In genomic region chr17:48002208-48002919, GRCh38 we compare ENCODE assay signal across 8 cellular contexts. TPM values are rescaled to one million over a fixed set of nuclear protein-coding genes. Genes with fewer than 3 reads are reported as not detected.
DNase-seq lines count a peak whose midpoint lies in the region; ATAC-seq and TF ChIP-seq lines count a peak whose summit lies in the region.

No MANE protein-coding gene starts in this region.

- H3K4me2 ChIP-seq in PC-9: peak overlapping the region; percentile 64

- H3K27me3 Mint-ChIP-seq in nephron progenitor cell (ENCODE audit: low read depth, poor library complexity): peaks cover 10% of the 10 kb centered on the region

- DNase-seq in CD1c-positive myeloid dendritic cell (ENCODE audit: extremely low spot score): peak; percentile 91
- DNase-seq in PC-9: peak; percentile 15 to 89
- no peak for DNase-seq in epithelial cell of prostate (ENCODE audit: low read depth, low spot score)
- no peak for DNase-seq in nephron progenitor cell
- no peak for DNase-seq in erythroblast (lab: John Stamatoyannopoulos, UW)
- no peak for DNase-seq in tibial artery

- H3K9me3 Mint-ChIP-seq in nephron progenitor cell: no peaks in the 10 kb centered on the region

- CTCF ChIA-PET in PC-9 (lab: Charles Lee): interaction anchor here (0.6 kb wide), 1 partner anchor 876 kb away, joined by 3 read pairs; no protein-coding TSS in a partner anchor

- H3K27ac Mint-ChIP-seq in nephron progenitor cell: peak overlapping the region; percentile 79

- ATAC-seq in HG02798 (IDR thresholded peaks at IDR 0.05; ENCODE audit: poor library complexity, unreplicated experiment) (peak; percentile 31), HG03520 (IDR thresholded peaks at IDR 0.05; ENCODE audit: unreplicated experiment) (no peak)

- H2AFZ ChIP-seq in PC-9: peak overlapping the region; percentile 85

- no peaks in the 10 kb centered on the region for H3K79me2 ChIP-seq in PC-9 (ENCODE audit: low read depth)

- H3K36me3 Mint-ChIP-seq in nephron progenitor cell (ENCODE audit: low read depth): no peaks in the 10 kb centered on the region

- no peaks in the 10 kb centered on the region for H3K36me3 ChIP-seq in PC-9 (ENCODE audit: low read depth)
- no peaks in the 10 kb centered on the region for H3K36me3 ChIP-seq in tibial artery

- H3K9me2 ChIP-seq in PC-9 (ENCODE audit: insufficient read depth): no peaks in the 10 kb centered on the region

- H3F3A ChIP-seq in PC-9 (ENCODE audit: insufficient read depth, low read depth): peaks cover 17% of the 10 kb centered on the region; the same call in 1 of the 2 replicates

- TF ChIP-seq POLR2A in erythroblast (IDR thresholded peaks at IDR 0.05; ENCODE audit: low read length): no peak

- intact Hi-C loops in PC-9 (cut with micrococcal nuclease; ENCODE audit: unreplicated experiment): no loop called here
- intact Hi-C loops in tibial artery (cut with DNase I; ENCODE audit: low total_unique reads): no loop called here

- H3K27ac ChIP-seq in PC-9 (peak overlapping the region; percentile 90), epithelial cell of prostate (peak overlapping the region; percentile 77), tibial artery (no peak overlapping the region)

- no peak overlapping the region for H3K4me3 ChIP-seq in PC-9
- H3K4me3 ChIP-seq in tibial artery: no peak overlapping the region

- no peaks in the 10 kb centered on the region for H4K20me1 ChIP-seq in PC-9 (ENCODE audit: insufficient read depth)

- H3K4me1 ChIP-seq in PC-9 (replicated peaks; ENCODE audit: insufficient read depth): peaks cover 34% of the 10 kb centered on the region
- peaks cover 0 to 9% (median 0%) of the 10 kb centered on the region in 4 donors for H3K4me1 ChIP-seq in tibial artery

- H3K9me3 ChIP-seq in PC-9 (ENCODE audit: insufficient read depth, low read depth): no peaks in the 10 kb centered on the region
- no peaks in the 10 kb centered on the region for H3K9me3 ChIP-seq in tibial artery

- peaks cover 77% of the 10 kb centered on the region for H3K4me1 Mint-ChIP-seq in nephron progenitor cell

- BruUV-seq in PC-9 (replicated peaks; lab: Mats Ljungman, UMichigan): no TSS peak

- TF ChIP-seq CTCF in PC-9 (conservative IDR thresholded peaks at IDR 0.05): no peak
- no peak for TF ChIP-seq CTCF in nephron progenitor cell (IDR thresholded peaks at IDR 0.05)
- TF ChIP-seq CTCF in tibial artery (IDR thresholded peaks at IDR 0.05): no peak

- H3K27me3 ChIP-seq in PC-9 (ENCODE audit: insufficient read depth, low read depth): no peaks in the 10 kb centered on the region
- H3K27me3 ChIP-seq in tibial artery: peaks cover 0 to 26% of the 10 kb centered on the region in 2 donors

- H3K4me3 Mint-ChIP-seq in nephron progenitor cell: no peak overlapping the region

- POLR2A ChIA-PET in PC-9 (lab: Charles Lee; ENCODE audit: unreplicated experiment): interaction anchor here (0.6 kb wide), 1 partner anchor 35 kb away, joined by 3 read pairs; no protein-coding TSS in a partner anchor

RNA-seq across cellular contexts. Expression of gene CDK5RAP3, which starts 31.5 kb away (rescaled TPM):
- total RNA-seq in PC-9 (2021): 147 and 195 TPM in 2 replicates

RNA-seq across cellular contexts. Expression of gene COPZ2, which starts 35.2 kb away (rescaled TPM):
- total RNA-seq in PC-9 (2021): 2.6 and 2.7 TPM in 2 replicates

RNA-seq across cellular contexts. Expression of gene PRR15L, which starts 44.7 kb away (rescaled TPM):
- 5.3 and 6.2 TPM in 2 replicates for total RNA-seq in PC-9 (2021)

RNA-seq across cellular contexts. Expression of gene NFE2L1, which starts 45.8 kb away (rescaled TPM):
- total RNA-seq in PC-9 (2021): 85.5 and 91.7 TPM in 2 replicates

Comparison
In these comparisons a context has a peak if more than half of its experiments do, and no peak if none do; other contexts are left out.
1. DNase-seq: peak in CD1c-positive myeloid dendritic cell (single experiment) and PC-9 (2 of 2); none in epithelial cell of prostate (single experiment), nephron progenitor cell (single experiment), erythroblast (0 of 2) and tibial artery (0 of 2).
2. H3K27ac ChIP-seq: peak in PC-9 (single experiment) and epithelial cell of prostate (single experiment); none in tibial artery (0 of 2).